Comparison of ENCODE assay signal across 8 cellular contexts in genomic region chr3:189304465-189305341, GRCh38.
DNase-seq lines count a peak whose midpoint lies in the region; ATAC-seq and TF ChIP-seq lines count a peak whose summit lies in the region.

No MANE protein-coding gene starts in this region.

- H3K36me3 Mint-ChIP-seq in activated T-helper 2 cell treated with anti-CD3 and anti-CD28 coated beads, Interferon-gamma antibody, Interleukin-2, Interleukin-4, amounts not matched to agents 10 μg/mL and 5 μg/mL and 100 μg/mL, durations not matched to agents 14 hours and 24 hours and 36 hours (ENCODE audit: low read depth): peaks cover 43% of the 10 kb centered on the region

- peak; percentile 77 for DNase-seq in Daoy (ENCODE audit: low read depth)
- DNase-seq in NCI-H1436 treated with DMSO at 0.1 percent for 48 hours (lab: John Stamatoyannopoulos, UW): peak; percentile 98
- DNase-seq in activated T-helper 2 cell treated with anti-CD3 and anti-CD28 coated beads, Interferon-gamma antibody, Interleukin-2, Interleukin-4, amounts not matched to agents 10 μg/mL and 5 μg/mL and 100 μg/mL, durations not matched to agents 14 hours and 24 hours and 36 hours (ENCODE audit: low spot score): no peak
- DNase-seq in lung (ENCODE audit: low spot score): peak; percentile 83
- no peak for DNase-seq in inferior parietal cortex (ENCODE audit: extremely low spot score)
- DNase-seq in BE2C: no peak

- H3K4me1 ChIP-seq in lung (ENCODE audit: control insufficient read depth in 2 of 2, insufficient read depth in 2 of 2, low read length in 2 of 2) (peaks cover 0 to 2% of the 10 kb centered on the region in 2 donors), BE2C (no peaks in the 10 kb centered on the region)

- H3K27me3 ChIP-seq in lung (ENCODE audit: control insufficient read depth, insufficient read depth): no peaks in the 10 kb centered on the region
- H3K27me3 ChIP-seq in BE2C: no peaks in the 10 kb centered on the region; the same call in 1 of the 2 replicates

- peaks cover 5% of the 10 kb centered on the region for H3K9me3 Mint-ChIP-seq in activated T-helper 2 cell treated with anti-CD3 and anti-CD28 coated beads, Interferon-gamma antibody, Interleukin-2, Interleukin-4, amounts not matched to agents 10 μg/mL and 5 μg/mL and 100 μg/mL, durations not matched to agents 14 hours and 24 hours and 36 hours

- 62 to 82% methylated on average over 10 of the region's 10 CpGs for WGBS in lung, 2 donors

- H3K9me3 ChIP-seq in lung (ENCODE audit: control insufficient read depth in 2 of 2, insufficient read depth in 1 of 2, low read length in 1 of 2) (no peaks in the 10 kb centered on the region), BE2C (no peaks in the 10 kb centered on the region)

- H3K36me3 ChIP-seq in lung (ENCODE audit: control insufficient read depth in 2 of 2, insufficient read depth in 2 of 2, low read length in 2 of 2) (no peaks in the 10 kb centered on the region), BE2C (no peaks in the 10 kb centered on the region)

- peaks cover 75% of the 10 kb centered on the region for H3K4me1 Mint-ChIP-seq in activated T-helper 2 cell treated with anti-CD3 and anti-CD28 coated beads, Interferon-gamma antibody, Interleukin-2, Interleukin-4, amounts not matched to agents 10 μg/mL and 5 μg/mL and 100 μg/mL, durations not matched to agents 14 hours and 24 hours and 36 hours (ENCODE audit: low read depth)

- H3K4me3 ChIP-seq in lung (no peak overlapping the region), BE2C (ENCODE audit: low read depth, low read length) (no peak overlapping the region)

- no peak for TF ChIP-seq CTCF in lung (IDR thresholded peaks at IDR 0.05; ENCODE audit: control extremely low read depth, extremely low read depth)
- TF ChIP-seq CTCF in BE2C (IDR thresholded peaks at IDR 0.05; ENCODE audit: low read depth, low read length): no peak

- intact Hi-C loops in activated T-helper 2 cell treated with anti-CD3 and anti-CD28 coated beads, Interferon-gamma antibody, Interleukin-2, Interleukin-4, amounts not matched to agents 10 μg/mL and 5 μg/mL and 100 μg/mL, durations not matched to agents 14 hours and 24 hours and 36 hours (cut with micrococcal nuclease): loop anchor here (1.0 to 10.0 kb wide), 11 partner anchors 16 to 1562 kb away; no protein-coding TSS in a partner anchor

- peak overlapping the region; percentile 98 for H3K27ac Mint-ChIP-seq in activated T-helper 2 cell treated with anti-CD3 and anti-CD28 coated beads, Interferon-gamma antibody, Interleukin-2, Interleukin-4, amounts not matched to agents 10 μg/mL and 5 μg/mL and 100 μg/mL, durations not matched to agents 14 hours and 24 hours and 36 hours

- ATAC-seq in lung (ENCODE audit: insufficient read depth, low FRiP score): peak; percentile 60
- no peak for ATAC-seq in GM21360 (IDR thresholded peaks at IDR 0.05; ENCODE audit: unreplicated experiment)
- no peak for ATAC-seq in GM18511 (IDR thresholded peaks at IDR 0.05; ENCODE audit: unreplicated experiment)

- peak overlapping the region; percentile 71 for H3K4me3 Mint-ChIP-seq in activated T-helper 2 cell treated with anti-CD3 and anti-CD28 coated beads, Interferon-gamma antibody, Interleukin-2, Interleukin-4, amounts not matched to agents 10 μg/mL and 5 μg/mL and 100 μg/mL, durations not matched to agents 14 hours and 24 hours and 36 hours (ENCODE audit: low read depth)

- no peaks in the 10 kb centered on the region for H3K27me3 Mint-ChIP-seq in activated T-helper 2 cell treated with anti-CD3 and anti-CD28 coated beads, Interferon-gamma antibody, Interleukin-2, Interleukin-4, amounts not matched to agents 10 μg/mL and 5 μg/mL and 100 μg/mL, durations not matched to agents 14 hours and 24 hours and 36 hours (ENCODE audit: low read depth)

- H3K27ac ChIP-seq in lung (ENCODE audit: low read depth in 1 of 2, low read length in 1 of 2): peak overlapping the region in 1 of 2 donors; percentile 89

Comparison
In these comparisons a context has a peak if more than half of its experiments do, and no peak if none do; other contexts are left out.
1. DNase-seq: peak in Daoy (single experiment), NCI-H1436 treated with DMSO at 0.1 percent for 48 hours (single experiment) and lung (single experiment); none in activated T-helper 2 cell treated with anti-CD3 and anti-CD28 coated beads, Interferon-gamma antibody, Interleukin-2, Interleukin-4, amounts not matched to agents 10 μg/mL and 5 μg/mL and 100 μg/mL, durations not matched to agents 14 hours and 24 hours and 36 hours (single experiment), inferior parietal cortex (single experiment) and BE2C (single experiment).